1 cellular context compared by ENCODE assay signal in the genomic region with DNA sequence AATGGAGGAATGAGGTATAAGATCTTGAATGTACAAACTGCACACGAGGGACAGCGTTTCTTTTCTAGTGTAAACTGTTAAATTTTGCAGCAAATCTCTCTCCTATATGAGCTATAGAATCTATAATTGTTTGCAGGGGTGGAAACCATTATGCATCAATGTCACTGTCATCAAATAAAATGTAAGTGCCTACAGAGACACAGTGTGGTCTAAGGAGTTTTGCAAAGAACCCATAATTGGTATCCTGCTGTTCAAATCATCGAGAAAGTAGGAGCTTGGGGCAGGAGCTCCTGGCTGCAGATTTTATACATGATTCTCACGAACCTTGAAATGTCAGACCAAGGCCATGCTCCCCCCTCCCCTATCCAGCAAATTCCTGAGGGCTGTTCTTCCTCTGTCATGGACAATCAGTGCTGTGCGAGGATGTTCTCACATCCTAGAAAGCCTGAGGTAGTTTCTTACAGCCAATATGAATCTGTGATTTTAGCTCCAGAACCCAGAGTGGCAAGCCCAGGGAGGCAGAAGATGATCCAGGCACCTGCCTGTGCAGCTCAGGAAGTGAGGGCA.
TF ChIP-seq lines count a peak whose summit lies in the region.

No MANE protein-coding gene starts in this region.

TF ChIP-seq in GM23338, 12 proteins besides CTCF, POLR2A, EP300 and RAD21 (continued from another document):
- TF ChIP-seq, protein P1, sequence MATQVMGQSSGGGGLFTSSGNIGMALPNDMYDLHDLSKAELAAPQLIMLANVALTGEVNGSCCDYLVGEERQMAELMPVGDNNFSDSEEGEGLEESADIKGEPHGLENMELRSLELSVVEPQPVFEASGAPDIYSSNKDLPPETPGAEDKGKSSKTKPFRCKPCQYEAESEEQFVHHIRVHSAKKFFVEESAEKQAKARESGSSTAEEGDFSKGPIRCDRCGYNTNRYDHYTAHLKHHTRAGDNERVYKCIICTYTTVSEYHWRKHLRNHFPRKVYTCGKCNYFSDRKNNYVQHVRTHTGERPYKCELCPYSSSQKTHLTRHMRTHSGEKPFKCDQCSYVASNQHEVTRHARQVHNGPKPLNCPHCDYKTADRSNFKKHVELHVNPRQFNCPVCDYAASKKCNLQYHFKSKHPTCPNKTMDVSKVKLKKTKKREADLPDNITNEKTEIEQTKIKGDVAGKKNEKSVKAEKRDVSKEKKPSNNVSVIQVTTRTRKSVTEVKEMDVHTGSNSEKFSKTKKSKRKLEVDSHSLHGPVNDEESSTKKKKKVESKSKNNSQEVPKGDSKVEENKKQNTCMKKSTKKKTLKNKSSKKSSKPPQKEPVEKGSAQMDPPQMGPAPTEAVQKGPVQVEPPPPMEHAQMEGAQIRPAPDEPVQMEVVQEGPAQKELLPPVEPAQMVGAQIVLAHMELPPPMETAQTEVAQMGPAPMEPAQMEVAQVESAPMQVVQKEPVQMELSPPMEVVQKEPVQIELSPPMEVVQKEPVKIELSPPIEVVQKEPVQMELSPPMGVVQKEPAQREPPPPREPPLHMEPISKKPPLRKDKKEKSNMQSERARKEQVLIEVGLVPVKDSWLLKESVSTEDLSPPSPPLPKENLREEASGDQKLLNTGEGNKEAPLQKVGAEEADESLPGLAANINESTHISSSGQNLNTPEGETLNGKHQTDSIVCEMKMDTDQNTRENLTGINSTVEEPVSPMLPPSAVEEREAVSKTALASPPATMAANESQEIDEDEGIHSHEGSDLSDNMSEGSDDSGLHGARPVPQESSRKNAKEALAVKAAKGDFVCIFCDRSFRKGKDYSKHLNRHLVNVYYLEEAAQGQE (IDR thresholded peaks at IDR 0.05; ENCODE audit: unreplicated experiment), result no peak
- no peak for TF ChIP-seq STAT1 (IDR thresholded peaks at IDR 0.05; ENCODE audit: unreplicated experiment)
